Comparison of ENCODE assay signal across 21 cellular contexts in genomic region chr16:30144917-30145316, GRCh38. TPM values are rescaled to one million over a fixed set of nuclear protein-coding genes. Genes with fewer than 3 reads are reported as not detected.
DNase-seq lines count a peak whose midpoint lies in the region; ATAC-seq and FAIRE-seq lines count a peak whose summit lies in the region.
"Had no signal": no experiment of that assay in that cellular context is flagged by ENCODE, and none has a peak within 500 bp of the region (broad histone marks: within the 10 kb centered on the region; RNA-seq: fewer than 3 reads in every experiment).

No MANE protein-coding gene starts in this region.

- no peaks in the 10 kb centered on the region for H3K27me3 ChIP-seq in small intestine (ENCODE audit: control insufficient read depth in 2 of 2, insufficient read depth in 2 of 2, low read length in 2 of 2)
- H3K27me3 ChIP-seq: BLaER1 had no signal

- no peaks in the 10 kb centered on the region for H3K36me3 ChIP-seq in small intestine (ENCODE audit: control insufficient read depth in 2 of 2, insufficient read depth in 2 of 2, low read length in 2 of 2)
- H3K36me3 ChIP-seq: BLaER1 had no signal

- WGBS in small intestine, 3 donors: 38 to 97% (median 67%) methylated on average over 1 of the region's 1 CpG

- no peaks in the 10 kb centered on the region for H3K4me1 ChIP-seq in small intestine (ENCODE audit: control insufficient read depth in 2 of 2, insufficient read depth in 1 of 2, low read depth in 1 of 2, low read length in 1 of 2)

- FAIRE-seq in G401.6 (lab: Jason Lieb, UNC) (peak; percentile 97), TTC549 (lab: Jason Lieb, UNC) (peak; percentile 92), frontal cortex (lab: Jason Lieb, UNC) (peak; percentile 98), small intestine (lab: Jason Lieb, UNC) (peak; percentile 72)
- FAIRE-seq: GM12878, H1 had no signal

- no peak overlapping the region for H3K27ac ChIP-seq in small intestine (ENCODE audit: low read depth in 1 of 2, low read length in 1 of 2)
- H3K27ac ChIP-seq: BLaER1, C4-2B, GM23248 had no signal

- intact Hi-C loops in left cardiac atrium (cut with DNase I): no loop called here

- no peak for ATAC-seq in GM21737 (IDR thresholded peaks at IDR 0.05; ENCODE audit: unreplicated experiment)
- no peak for ATAC-seq in HG03520 (IDR thresholded peaks at IDR 0.05; ENCODE audit: unreplicated experiment)
- ATAC-seq in left cardiac atrium: no peak
- ATAC-seq: CD8-positive, alpha-beta T cell; GM12878 had no signal

- no peaks in the 10 kb centered on the region for H3K9me3 ChIP-seq in small intestine (ENCODE audit: control insufficient read depth, low read depth)

- no peak overlapping the region for H3K4me3 ChIP-seq in small intestine (ENCODE audit: low read depth in 1 of 2, low read length in 2 of 2)
- H3K4me3 ChIP-seq: BLaER1, GM12878, GM23248 had no signal

- DNase-seq in frontal cortex (ENCODE audit: low spot score in 2 of 2): no peak
- DNase-seq in small intestine: no peak
- DNase-seq in left cardiac atrium: no peak
- DNase-seq: 8988T; Caco-2; CD4-positive, CD25-positive, alpha-beta regulatory T cell; CD8-positive, alpha-beta T cell; DMS153; DND-41; GDM1; GM23248; H7; HCEC 1CT had no signal

RNA-seq across cellular contexts. Expression of gene MAPK3, which starts 21.9 kb away (rescaled TPM):
- total RNA-seq in frontal cortex (17.5 TPM), left cardiac atrium (10 to 100 TPM; 56.9 to 59.6 TPM)
- 100 to 1,000 TPM; 174 to 241 (median 194) TPM for polyA plus RNA-seq in small intestine

RNA-seq across cellular contexts. Expression of gene GDPD3, which starts 31.6 kb away (rescaled TPM):
- total RNA-seq in frontal cortex: 1.2 TPM
- 10 to 100 TPM; 13.2 to 23.9 (median 23.5) TPM for polyA plus RNA-seq in small intestine
- 1 to 10 TPM; 2.6 to 3.4 TPM for total RNA-seq in left cardiac atrium
- total RNA-seq: H1 had no signal

RNA-seq across cellular contexts. Expression of gene CORO1A, which starts 38.5 kb away (rescaled TPM):
- total RNA-seq in frontal cortex: 22.0 TPM
- polyA plus RNA-seq in small intestine: 10 to 100 TPM; 27.3 to 65.7 (median 36.6) TPM
- 10 to 100 TPM; 14.8 to 32.0 TPM for total RNA-seq in left cardiac atrium

RNA-seq across cellular contexts. Expression of gene BOLA2B, which starts 48.5 kb away (rescaled TPM):
- total RNA-seq in frontal cortex (5.3 TPM), left cardiac atrium (10 to 100 TPM; 71.4 to 84.6 TPM)
- polyA plus RNA-seq in small intestine: 100 to 1,000 TPM; 365 to 614 (median 391) TPM

RNA-seq across cellular contexts. Expression of gene SLX1A, which starts 48.8 kb away (rescaled TPM):
- total RNA-seq in frontal cortex: 12.2 TPM
- polyA plus RNA-seq in small intestine: 100 to 1,000 TPM in 2 of 3 donors, 10 to 100 TPM in 1; 77.2 to 318 (median 287) TPM
- 10 to 100 TPM; 18.7 to 24.8 TPM for total RNA-seq in left cardiac atrium
